ENCODE assay signal across 1 cellular context in genomic region chr12:106767954-106768501, GRCh38.
TF ChIP-seq lines count a peak whose summit lies in the region.

No MANE protein-coding gene starts in this region.

TF ChIP-seq in HepG2, 621 proteins besides CTCF, POLR2A, EP300 and RAD21 (continued from another document):
- TF ChIP-seq FLYWCH1 (CRISPR knock-in tag; IDR thresholded peaks at IDR 0.05) (no peak), TAF1 (CRISPR knock-in tag; IDR thresholded peaks at IDR 0.05) (no peak), ZNF12 (CRISPR knock-in tag; IDR thresholded peaks at IDR 0.05) (no peak), YEATS4 (CRISPR knock-in tag; IDR thresholded peaks at IDR 0.05; ENCODE audit: borderline replicate concordance) (no peak)
